Comparison of ENCODE assay signal across 1 cellular context in the genomic region with DNA sequence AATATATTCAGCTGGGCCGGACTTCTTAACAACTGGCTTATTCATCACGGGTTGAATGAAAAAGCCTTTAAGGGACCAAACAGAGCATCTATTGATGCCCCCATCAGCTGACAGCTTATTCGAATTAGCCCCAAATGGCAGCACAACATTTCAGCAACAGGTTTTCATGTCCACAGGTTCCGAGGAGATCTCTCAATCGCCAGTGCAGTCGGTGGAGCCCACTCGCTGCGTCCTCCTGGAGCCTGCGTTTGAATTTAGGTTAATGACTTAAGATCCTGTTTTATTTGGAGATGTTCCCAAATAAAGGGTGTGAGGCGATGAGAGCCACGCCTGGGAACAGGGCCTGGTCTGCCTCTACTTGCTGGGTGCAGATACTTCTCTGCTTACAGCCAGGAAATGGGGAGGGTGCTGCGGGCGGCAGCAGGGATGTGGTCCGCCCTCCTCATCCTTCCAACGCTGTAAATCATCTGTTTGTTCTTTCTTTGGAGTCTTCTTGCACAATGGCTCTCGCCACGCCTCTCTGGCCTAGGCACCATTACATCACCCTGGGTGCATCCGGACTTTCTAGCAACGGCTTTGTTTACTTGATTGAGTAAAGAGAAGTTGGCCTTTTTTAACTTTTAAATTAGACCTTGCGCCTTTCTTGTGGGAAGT.
TF ChIP-seq lines count a peak whose summit lies in the region.

No MANE protein-coding gene starts in this region.

TF ChIP-seq in HepG2, 621 proteins besides CTCF, POLR2A, EP300 and RAD21 (continued from another document and continues in another):
- TF ChIP-seq, protein P1, sequence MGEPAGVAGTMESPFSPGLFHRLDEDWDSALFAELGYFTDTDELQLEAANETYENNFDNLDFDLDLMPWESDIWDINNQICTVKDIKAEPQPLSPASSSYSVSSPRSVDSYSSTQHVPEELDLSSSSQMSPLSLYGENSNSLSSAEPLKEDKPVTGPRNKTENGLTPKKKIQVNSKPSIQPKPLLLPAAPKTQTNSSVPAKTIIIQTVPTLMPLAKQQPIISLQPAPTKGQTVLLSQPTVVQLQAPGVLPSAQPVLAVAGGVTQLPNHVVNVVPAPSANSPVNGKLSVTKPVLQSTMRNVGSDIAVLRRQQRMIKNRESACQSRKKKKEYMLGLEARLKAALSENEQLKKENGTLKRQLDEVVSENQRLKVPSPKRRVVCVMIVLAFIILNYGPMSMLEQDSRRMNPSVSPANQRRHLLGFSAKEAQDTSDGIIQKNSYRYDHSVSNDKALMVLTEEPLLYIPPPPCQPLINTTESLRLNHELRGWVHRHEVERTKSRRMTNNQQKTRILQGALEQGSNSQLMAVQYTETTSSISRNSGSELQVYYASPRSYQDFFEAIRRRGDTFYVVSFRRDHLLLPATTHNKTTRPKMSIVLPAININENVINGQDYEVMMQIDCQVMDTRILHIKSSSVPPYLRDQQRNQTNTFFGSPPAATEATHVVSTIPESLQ (CRISPR knock-in tag; conservative IDR thresholded peaks at IDR 0.05), result peak; percentile 92; the same call in 1 of the 2 replicates
- TF ChIP-seq ZNF333 (CRISPR knock-in tag; IDR thresholded peaks at IDR 0.05; ENCODE audit: borderline replicate concordance) (no peak; the same call in 1 of the 2 replicates), JDP2 (CRISPR knock-in tag; IDR thresholded peaks at IDR 0.05; ENCODE audit: borderline replicate concordance) (no peak), SMARCE1 (IDR thresholded peaks at IDR 0.05; ENCODE audit: borderline replicate concordance) (no peak), ZNF749 (CRISPR knock-in tag; IDR thresholded peaks at IDR 0.05; ENCODE audit: borderline replicate concordance) (no peak; the same call in 1 of the 2 replicates), ERF (CRISPR knock-in tag; IDR thresholded peaks at IDR 0.05) (peak; percentile 100), MXD4 (CRISPR knock-in tag; IDR thresholded peaks at IDR 0.05) (peak; percentile 86), KAT7 (CRISPR knock-in tag; IDR thresholded peaks at IDR 0.05; ENCODE audit: borderline replicate concordance) (no peak; the same call in 1 of the 2 replicates), ZNF878 (CRISPR knock-in tag; IDR thresholded peaks at IDR 0.05) (peak; percentile 95), DPF2 (CRISPR knock-in tag; IDR thresholded peaks at IDR 0.05; ENCODE audit: borderline replicate concordance, low read depth) (peak; percentile 99), KMT2A (CRISPR knock-in tag; IDR thresholded peaks at IDR 0.05) (peak; percentile 94), NKX3-1 (CRISPR knock-in tag; IDR thresholded peaks at IDR 0.05) (peak; percentile 95), NFYC (CRISPR knock-in tag; IDR thresholded peaks at IDR 0.05) (peak; percentile 61; the same call in 1 of the 2 replicates), RORA (CRISPR knock-in tag; IDR thresholded peaks at IDR 0.05) (no peak), PHF20 (CRISPR knock-in tag; IDR thresholded peaks at IDR 0.05) (peak; percentile 42; the same call in 1 of the 2 replicates), ZFY (CRISPR knock-in tag; IDR thresholded peaks at IDR 0.05) (peak; percentile 90), ZNF879 (CRISPR knock-in tag; IDR thresholded peaks at IDR 0.05) (no peak), ZNF557 (CRISPR knock-in tag; IDR thresholded peaks at IDR 0.05) (peak; percentile 95), NFKBIZ (CRISPR knock-in tag; IDR thresholded peaks at IDR 0.05) (peak; percentile 98), PHF21A (CRISPR knock-in tag; IDR thresholded peaks at IDR 0.05) (peak; percentile 99), ZNF543 (CRISPR knock-in tag; IDR thresholded peaks at IDR 0.05) (peak; percentile 92), PLRG1 (conservative IDR thresholded peaks at IDR 0.05) (no peak), SPEN (CRISPR knock-in tag; IDR thresholded peaks at IDR 0.05; ENCODE audit: low read depth) (peak; percentile 91), HOXA7 (CRISPR knock-in tag; IDR thresholded peaks at IDR 0.05) (no peak), SNRNP70 (IDR thresholded peaks at IDR 0.05; ENCODE audit: low read depth, low read length) (no peak), ZMYM4 (CRISPR knock-in tag; IDR thresholded peaks at IDR 0.05) (peak; percentile 77), ZNF780A (CRISPR knock-in tag; IDR thresholded peaks at IDR 0.05) (no peak; the same call in 1 of the 2 replicates), TCF12 (IDR thresholded peaks at IDR 0.05) (no peak), TCF12 (CRISPR knock-in tag; IDR thresholded peaks at IDR 0.05) (peak; percentile 94), IRF2 (CRISPR knock-in tag; IDR thresholded peaks at IDR 0.05) (peak; percentile 99), BHLHE40 (IDR thresholded peaks at IDR 0.05; ENCODE audit: low read length) (peak; percentile 58)
- TF ChIP-seq, protein P2, sequence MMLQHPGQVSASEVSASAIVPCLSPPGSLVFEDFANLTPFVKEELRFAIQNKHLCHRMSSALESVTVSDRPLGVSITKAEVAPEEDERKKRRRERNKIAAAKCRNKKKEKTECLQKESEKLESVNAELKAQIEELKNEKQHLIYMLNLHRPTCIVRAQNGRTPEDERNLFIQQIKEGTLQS (CRISPR knock-in tag; IDR thresholded peaks at IDR 0.05), result peak; percentile 98
- TF ChIP-seq, protein P3, sequence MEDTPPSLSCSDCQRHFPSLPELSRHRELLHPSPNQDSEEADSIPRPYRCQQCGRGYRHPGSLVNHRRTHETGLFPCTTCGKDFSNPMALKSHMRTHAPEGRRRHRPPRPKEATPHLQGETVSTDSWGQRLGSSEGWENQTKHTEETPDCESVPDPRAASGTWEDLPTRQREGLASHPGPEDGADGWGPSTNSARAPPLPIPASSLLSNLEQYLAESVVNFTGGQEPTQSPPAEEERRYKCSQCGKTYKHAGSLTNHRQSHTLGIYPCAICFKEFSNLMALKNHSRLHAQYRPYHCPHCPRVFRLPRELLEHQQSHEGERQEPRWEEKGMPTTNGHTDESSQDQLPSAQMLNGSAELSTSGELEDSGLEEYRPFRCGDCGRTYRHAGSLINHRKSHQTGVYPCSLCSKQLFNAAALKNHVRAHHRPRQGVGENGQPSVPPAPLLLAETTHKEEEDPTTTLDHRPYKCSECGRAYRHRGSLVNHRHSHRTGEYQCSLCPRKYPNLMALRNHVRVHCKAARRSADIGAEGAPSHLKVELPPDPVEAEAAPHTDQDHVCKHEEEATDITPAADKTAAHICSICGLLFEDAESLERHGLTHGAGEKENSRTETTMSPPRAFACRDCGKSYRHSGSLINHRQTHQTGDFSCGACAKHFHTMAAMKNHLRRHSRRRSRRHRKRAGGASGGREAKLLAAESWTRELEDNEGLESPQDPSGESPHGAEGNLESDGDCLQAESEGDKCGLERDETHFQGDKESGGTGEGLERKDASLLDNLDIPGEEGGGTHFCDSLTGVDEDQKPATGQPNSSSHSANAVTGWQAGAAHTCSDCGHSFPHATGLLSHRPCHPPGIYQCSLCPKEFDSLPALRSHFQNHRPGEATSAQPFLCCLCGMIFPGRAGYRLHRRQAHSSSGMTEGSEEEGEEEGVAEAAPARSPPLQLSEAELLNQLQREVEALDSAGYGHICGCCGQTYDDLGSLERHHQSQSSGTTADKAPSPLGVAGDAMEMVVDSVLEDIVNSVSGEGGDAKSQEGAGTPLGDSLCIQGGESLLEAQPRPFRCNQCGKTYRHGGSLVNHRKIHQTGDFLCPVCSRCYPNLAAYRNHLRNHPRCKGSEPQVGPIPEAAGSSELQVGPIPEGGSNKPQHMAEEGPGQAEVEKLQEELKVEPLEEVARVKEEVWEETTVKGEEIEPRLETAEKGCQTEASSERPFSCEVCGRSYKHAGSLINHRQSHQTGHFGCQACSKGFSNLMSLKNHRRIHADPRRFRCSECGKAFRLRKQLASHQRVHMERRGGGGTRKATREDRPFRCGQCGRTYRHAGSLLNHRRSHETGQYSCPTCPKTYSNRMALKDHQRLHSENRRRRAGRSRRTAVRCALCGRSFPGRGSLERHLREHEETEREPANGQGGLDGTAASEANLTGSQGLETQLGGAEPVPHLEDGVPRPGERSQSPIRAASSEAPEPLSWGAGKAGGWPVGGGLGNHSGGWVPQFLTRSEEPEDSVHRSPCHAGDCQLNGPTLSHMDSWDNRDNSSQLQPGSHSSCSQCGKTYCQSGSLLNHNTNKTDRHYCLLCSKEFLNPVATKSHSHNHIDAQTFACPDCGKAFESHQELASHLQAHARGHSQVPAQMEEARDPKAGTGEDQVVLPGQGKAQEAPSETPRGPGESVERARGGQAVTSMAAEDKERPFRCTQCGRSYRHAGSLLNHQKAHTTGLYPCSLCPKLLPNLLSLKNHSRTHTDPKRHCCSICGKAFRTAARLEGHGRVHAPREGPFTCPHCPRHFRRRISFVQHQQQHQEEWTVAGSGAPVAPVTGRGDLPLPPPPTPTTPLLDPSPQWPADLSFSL (CRISPR knock-in tag; IDR thresholded peaks at IDR 0.05), result peak; percentile 33; the same call in 1 of the 2 replicates
- TF ChIP-seq, protein P4, sequence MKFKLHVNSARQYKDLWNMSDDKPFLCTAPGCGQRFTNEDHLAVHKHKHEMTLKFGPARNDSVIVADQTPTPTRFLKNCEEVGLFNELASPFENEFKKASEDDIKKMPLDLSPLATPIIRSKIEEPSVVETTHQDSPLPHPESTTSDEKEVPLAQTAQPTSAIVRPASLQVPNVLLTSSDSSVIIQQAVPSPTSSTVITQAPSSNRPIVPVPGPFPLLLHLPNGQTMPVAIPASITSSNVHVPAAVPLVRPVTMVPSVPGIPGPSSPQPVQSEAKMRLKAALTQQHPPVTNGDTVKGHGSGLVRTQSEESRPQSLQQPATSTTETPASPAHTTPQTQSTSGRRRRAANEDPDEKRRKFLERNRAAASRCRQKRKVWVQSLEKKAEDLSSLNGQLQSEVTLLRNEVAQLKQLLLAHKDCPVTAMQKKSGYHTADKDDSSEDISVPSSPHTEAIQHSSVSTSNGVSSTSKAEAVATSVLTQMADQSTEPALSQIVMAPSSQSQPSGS (CRISPR knock-in tag; IDR thresholded peaks at IDR 0.05), result peak; percentile 100
- TF ChIP-seq, protein P5, sequence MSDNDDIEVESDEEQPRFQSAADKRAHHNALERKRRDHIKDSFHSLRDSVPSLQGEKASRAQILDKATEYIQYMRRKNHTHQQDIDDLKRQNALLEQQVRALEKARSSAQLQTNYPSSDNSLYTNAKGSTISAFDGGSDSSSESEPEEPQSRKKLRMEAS (IDR thresholded peaks at IDR 0.05), result peak; percentile 86
- TF ChIP-seq, protein P6, sequence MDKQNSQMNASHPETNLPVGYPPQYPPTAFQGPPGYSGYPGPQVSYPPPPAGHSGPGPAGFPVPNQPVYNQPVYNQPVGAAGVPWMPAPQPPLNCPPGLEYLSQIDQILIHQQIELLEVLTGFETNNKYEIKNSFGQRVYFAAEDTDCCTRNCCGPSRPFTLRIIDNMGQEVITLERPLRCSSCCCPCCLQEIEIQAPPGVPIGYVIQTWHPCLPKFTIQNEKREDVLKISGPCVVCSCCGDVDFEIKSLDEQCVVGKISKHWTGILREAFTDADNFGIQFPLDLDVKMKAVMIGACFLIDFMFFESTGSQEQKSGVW (CRISPR knock-in tag; IDR thresholded peaks at IDR 0.05; ENCODE audit: borderline replicate concordance), result no peak
- TF ChIP-seq, protein P7, sequence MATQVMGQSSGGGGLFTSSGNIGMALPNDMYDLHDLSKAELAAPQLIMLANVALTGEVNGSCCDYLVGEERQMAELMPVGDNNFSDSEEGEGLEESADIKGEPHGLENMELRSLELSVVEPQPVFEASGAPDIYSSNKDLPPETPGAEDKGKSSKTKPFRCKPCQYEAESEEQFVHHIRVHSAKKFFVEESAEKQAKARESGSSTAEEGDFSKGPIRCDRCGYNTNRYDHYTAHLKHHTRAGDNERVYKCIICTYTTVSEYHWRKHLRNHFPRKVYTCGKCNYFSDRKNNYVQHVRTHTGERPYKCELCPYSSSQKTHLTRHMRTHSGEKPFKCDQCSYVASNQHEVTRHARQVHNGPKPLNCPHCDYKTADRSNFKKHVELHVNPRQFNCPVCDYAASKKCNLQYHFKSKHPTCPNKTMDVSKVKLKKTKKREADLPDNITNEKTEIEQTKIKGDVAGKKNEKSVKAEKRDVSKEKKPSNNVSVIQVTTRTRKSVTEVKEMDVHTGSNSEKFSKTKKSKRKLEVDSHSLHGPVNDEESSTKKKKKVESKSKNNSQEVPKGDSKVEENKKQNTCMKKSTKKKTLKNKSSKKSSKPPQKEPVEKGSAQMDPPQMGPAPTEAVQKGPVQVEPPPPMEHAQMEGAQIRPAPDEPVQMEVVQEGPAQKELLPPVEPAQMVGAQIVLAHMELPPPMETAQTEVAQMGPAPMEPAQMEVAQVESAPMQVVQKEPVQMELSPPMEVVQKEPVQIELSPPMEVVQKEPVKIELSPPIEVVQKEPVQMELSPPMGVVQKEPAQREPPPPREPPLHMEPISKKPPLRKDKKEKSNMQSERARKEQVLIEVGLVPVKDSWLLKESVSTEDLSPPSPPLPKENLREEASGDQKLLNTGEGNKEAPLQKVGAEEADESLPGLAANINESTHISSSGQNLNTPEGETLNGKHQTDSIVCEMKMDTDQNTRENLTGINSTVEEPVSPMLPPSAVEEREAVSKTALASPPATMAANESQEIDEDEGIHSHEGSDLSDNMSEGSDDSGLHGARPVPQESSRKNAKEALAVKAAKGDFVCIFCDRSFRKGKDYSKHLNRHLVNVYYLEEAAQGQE (IDR thresholded peaks at IDR 0.05; ENCODE audit: borderline replicate concordance in 1 of 2, low read depth in 1 of 2, low read length in 2 of 2), result peak in 1 of 2 experiments; percentile 79; a peak in 1 of 4 replicates
- TF ChIP-seq, protein P8, sequence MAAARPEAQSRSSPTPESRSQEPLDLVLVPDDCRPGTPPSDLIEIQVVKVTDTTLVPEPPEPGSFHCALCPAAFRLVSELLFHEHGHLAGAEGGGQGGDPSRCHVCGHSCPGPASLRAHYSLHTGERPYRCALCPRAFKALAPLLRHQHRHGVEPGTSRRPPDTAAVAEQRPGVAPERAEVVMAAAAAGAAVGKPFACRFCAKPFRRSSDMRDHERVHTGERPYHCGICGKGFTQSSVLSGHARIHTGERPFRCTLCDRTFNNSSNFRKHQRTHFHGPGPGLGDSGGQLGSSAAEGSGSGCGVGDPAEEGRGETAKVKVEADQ (CRISPR knock-in tag; IDR thresholded peaks at IDR 0.05; ENCODE audit: borderline replicate concordance), result peak; percentile 68; the same call in 1 of the 2 replicates
- TF ChIP-seq, protein P9, sequence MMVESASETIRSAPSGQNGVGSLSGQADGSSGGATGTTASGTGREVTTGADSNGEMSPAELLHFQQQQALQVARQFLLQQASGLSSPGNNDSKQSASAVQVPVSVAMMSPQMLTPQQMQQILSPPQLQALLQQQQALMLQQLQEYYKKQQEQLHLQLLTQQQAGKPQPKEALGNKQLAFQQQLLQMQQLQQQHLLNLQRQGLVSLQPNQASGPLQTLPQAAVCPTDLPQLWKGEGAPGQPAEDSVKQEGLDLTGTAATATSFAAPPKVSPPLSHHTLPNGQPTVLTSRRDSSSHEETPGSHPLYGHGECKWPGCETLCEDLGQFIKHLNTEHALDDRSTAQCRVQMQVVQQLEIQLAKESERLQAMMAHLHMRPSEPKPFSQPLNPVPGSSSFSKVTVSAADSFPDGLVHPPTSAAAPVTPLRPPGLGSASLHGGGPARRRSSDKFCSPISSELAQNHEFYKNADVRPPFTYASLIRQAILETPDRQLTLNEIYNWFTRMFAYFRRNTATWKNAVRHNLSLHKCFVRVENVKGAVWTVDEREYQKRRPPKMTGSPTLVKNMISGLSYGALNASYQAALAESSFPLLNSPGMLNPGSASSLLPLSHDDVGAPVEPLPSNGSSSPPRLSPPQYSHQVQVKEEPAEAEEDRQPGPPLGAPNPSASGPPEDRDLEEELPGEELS (CRISPR knock-in tag; IDR thresholded peaks at IDR 0.05), result peak; percentile 100
- TF ChIP-seq, protein P10, sequence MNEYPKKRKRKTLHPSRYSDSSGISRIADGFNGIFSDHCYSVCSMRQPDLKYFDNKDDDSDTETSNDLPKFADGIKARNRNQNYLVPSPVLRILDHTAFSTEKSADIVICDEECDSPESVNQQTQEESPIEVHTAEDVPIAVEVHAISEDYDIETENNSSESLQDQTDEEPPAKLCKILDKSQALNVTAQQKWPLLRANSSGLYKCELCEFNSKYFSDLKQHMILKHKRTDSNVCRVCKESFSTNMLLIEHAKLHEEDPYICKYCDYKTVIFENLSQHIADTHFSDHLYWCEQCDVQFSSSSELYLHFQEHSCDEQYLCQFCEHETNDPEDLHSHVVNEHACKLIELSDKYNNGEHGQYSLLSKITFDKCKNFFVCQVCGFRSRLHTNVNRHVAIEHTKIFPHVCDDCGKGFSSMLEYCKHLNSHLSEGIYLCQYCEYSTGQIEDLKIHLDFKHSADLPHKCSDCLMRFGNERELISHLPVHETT (CRISPR knock-in tag; conservative IDR thresholded peaks at IDR 0.05), result peak; percentile 89
